29 cellular contexts compared by ENCODE assay signal in genomic region chr7:30705008-30705407, GRCh38. TPM values are rescaled to one million over a fixed set of nuclear protein-coding genes. Genes with fewer than 3 reads are reported as not detected.
"Had no signal": no experiment of that assay in that cellular context is flagged by ENCODE, and none has a peak within 500 bp of the region (broad histone marks: within the 10 kb centered on the region; RNA-seq: fewer than 3 reads in every experiment).

No MANE protein-coding gene starts in this region.

- ATAC-seq: activated T-cell treated with anti-CD3 and anti-CD28 coated beads, Interleukin-2, amount 50 U/mL, for 72 hours; body of pancreas; gastroesophageal sphincter; left colon; right lobe of liver; stimulated activated memory B cell treated with anti-CD40 and anti-IgM and Interleukin-4, amounts not matched to agents 10 μg/mL and 1 μg/mL and 100 μg/mL, for 72 hours; stimulated activated naive CD8-positive, alpha-beta T cell treated with anti-CD3 and anti-CD28 coated beads, Interleukin-15, amount 100 ng/mL, for 72 hours; upper lobe of right lung had no signal

- H3K36me3 ChIP-seq: cardiac muscle cell, gastroesophageal sphincter, right lobe of liver, upper lobe of right lung had no signal

- H3K27me3 ChIP-seq: body of pancreas, cardiac muscle cell, hepatocyte, right lobe of liver, upper lobe of right lung had no signal

- H3K27ac ChIP-seq: body of pancreas, cardiac muscle cell, coronary artery, dorsolateral prefrontal cortex, gastroesophageal sphincter, hepatocyte, right lobe of liver, skin epidermis, upper lobe of right lung, VCaP had no signal

- H3K4me3 ChIP-seq: body of pancreas, cardiac muscle cell, coronary artery, dorsolateral prefrontal cortex, gastroesophageal sphincter, hepatocyte, right lobe of liver, skin epidermis, upper lobe of right lung had no signal

- H3K4me1 ChIP-seq: right lobe of liver, upper lobe of right lung had no signal

- H2AFZ ChIP-seq: hepatocyte had no signal

- H3K79me2 ChIP-seq: hepatocyte had no signal

- H3K4me2 ChIP-seq: hepatocyte had no signal

- DNase-seq: activated CD4-positive, alpha-beta T cell treated with anti-CD3 and anti-CD28 coated beads for 4 hours; activated CD4-positive, alpha-beta T cell treated with anti-CD3 and anti-CD28 coated beads, Interleukin-2, amount 50 U/mL, for 4 hours; activated naive CD4-positive, alpha-beta T cell; activated T-cell treated with anti-CD3 and anti-CD28 coated beads for 4 hours; activated T-cell treated with anti-CD3 and anti-CD28 coated beads, Interleukin-2, amount 50 U/mL, for 72 hours; body of pancreas; dorsolateral prefrontal cortex; effector memory CD4-positive, alpha-beta T cell; islet precursor cell; left colon; mesenchymal stem cell; right lobe of liver; stimulated activated CD4-positive, alpha-beta T cell treated with anti-CD3 and anti-CD28 coated beads, Interleukin-1b, Interleukin-23, amount 100 ng/mL, for 48 hours; stimulated activated CD4-positive, alpha-beta T cell treated with anti-CD3 and anti-CD28 coated beads, Interleukin-4, amount 100 ng/mL, for 4 hours; stimulated activated CD8-positive, alpha-beta memory T cell treated with anti-CD3 and anti-CD28 coated beads, Interleukin-4, amount 100 ng/mL, for 48 hours; stimulated activated naive CD8-positive, alpha-beta T cell treated with anti-CD3 and anti-CD28 coated beads, Interleukin-15, amount 100 ng/mL, for 72 hours; substantia nigra; upper lobe of right lung had no signal

- H3K9me3 ChIP-seq: body of pancreas, gastroesophageal sphincter, right lobe of liver, upper lobe of right lung had no signal

RNA-seq across cellular contexts. Expression of gene CRHR2, which starts 22.8 kb away (rescaled TPM):
- total RNA-seq: activated T-cell treated with anti-CD3 and anti-CD28 coated beads, Interleukin-2, amount 50 U/mL, for 72 hours; epithelial cell of proximal tubule; hepatocyte; osteocyte; renal cortical epithelial cell; right lobe of liver; T-helper 1 cell treated with Interleukin-12 subunit alpha and Interleukin-12 subunit beta and Interleukin-4 antibody, amounts not matched to agents 30 ng/mL and 1 ng/mL, for 36 hours; upper lobe of right lung had no signal

RNA-seq across cellular contexts. Expression of gene INMT, which starts 46.9 kb away (rescaled TPM):
- total RNA-seq: renal cortical epithelial cell had no signal
